8 cellular contexts compared by ENCODE assay signal in the genomic region with DNA sequence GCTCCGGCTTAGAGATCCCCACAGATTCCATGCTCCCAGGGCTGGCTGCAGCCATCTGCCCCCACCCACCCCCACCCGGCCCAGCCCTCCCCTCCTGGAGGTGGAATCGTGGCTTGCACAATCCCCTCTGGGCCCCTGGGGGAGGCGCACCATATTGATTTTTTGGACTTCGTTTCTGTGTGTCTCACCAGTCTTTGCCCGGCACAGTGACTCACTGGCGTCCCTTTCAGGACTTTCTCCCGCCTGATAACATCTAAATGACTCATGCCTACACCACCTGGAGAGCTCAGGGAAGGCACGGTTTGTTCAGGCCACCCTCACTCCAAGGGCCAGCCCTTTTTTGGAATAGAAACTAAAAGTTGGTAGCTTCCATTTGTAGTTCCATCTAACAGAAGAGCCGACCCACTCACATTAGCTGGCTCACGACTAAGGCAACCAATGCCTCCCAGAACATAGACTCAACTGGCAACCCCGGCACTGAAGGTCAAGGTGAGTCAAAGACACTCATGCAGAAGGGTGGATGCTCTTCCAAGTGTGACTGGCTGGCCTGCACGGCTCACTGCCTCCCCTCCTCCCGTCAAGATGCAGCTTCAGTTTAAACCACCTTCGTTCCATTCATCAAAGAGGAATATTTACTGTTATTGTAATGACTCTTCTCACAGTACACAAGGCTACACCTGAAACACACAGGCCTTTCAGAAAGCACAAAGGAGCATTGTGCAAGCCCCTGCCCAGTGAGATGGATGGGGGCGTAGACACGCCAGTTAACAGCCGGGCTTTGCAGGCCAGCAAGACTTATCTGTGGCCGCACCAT. TPM values are rescaled to one million over a fixed set of nuclear protein-coding genes. Genes with fewer than 3 reads are reported as not detected.
DNase-seq lines count a peak whose midpoint lies in the region; ATAC-seq and TF ChIP-seq lines count a peak whose summit lies in the region.

No MANE protein-coding gene starts in this region.

- H3K4me3 ChIP-seq in AG10803 (ENCODE audit: low read length) (no peak overlapping the region), sigmoid colon (no peak overlapping the region)

- no peak for TF ChIP-seq EP300 in sigmoid colon (IDR thresholded peaks at IDR 0.05)

- peaks cover 0 to 4% (median 0%) of the 10 kb centered on the region in 4 donors for H3K9me3 ChIP-seq in sigmoid colon

- 13 to 62% methylated on average over 19 of the region's 19 CpGs for whole genome bisulfite sequencing in sigmoid colon, 2 donors

- no peak for TF ChIP-seq POLR2A in sigmoid colon (IDR thresholded peaks at IDR 0.05)

- intact Hi-C loops in sigmoid colon (cut with DNase I): no loop called here

- TF ChIP-seq CTCF in AG10803 (conservative IDR thresholded peaks at IDR 0.05; ENCODE audit: low read length) (no peak), GM20000 (IDR thresholded peaks at IDR 0.05; ENCODE audit: extremely low read depth, missing control alignments) (no peak), sigmoid colon (IDR thresholded peaks at IDR 0.05) (no peak)

- H3K27me3 ChIP-seq in sigmoid colon: no peaks in the 10 kb centered on the region

- no peak overlapping the region for H3K27ac ChIP-seq in sigmoid colon

- no peak for ATAC-seq in GM21576 (IDR thresholded peaks at IDR 0.05; ENCODE audit: unreplicated experiment)

- no peaks in the 10 kb centered on the region for H3K36me3 ChIP-seq in sigmoid colon

- POLR2A ChIA-PET in HEK293T (lab: Yijun Ruan, JAX): no interaction called here

- no peaks in the 10 kb centered on the region for H3K4me1 ChIP-seq in sigmoid colon

- CTCF ChIA-PET in HEK293T (lab: Yijun Ruan, JAX): no interaction called here

- peak; percentile 31 for DNase-seq in AG10803 (ENCODE audit: low read depth)
- DNase-seq in HEK293T (ENCODE audit: extremely low spot score): peak; percentile 55
- peak; percentile 98 for DNase-seq in RPMI7951 (ENCODE audit: low read depth)
- DNase-seq in iPS-NIHi7 (ENCODE audit: extremely low spot score): peak; percentile 71
- no peak for DNase-seq in GM20000 (ENCODE audit: low spot score)
- DNase-seq in sigmoid colon: no peak
- no peak for DNase-seq in stimulated activated naive CD4-positive, alpha-beta T cell (lab: John Stamatoyannopoulos, UW)

TF ChIP-seq in HEK293T, 16 proteins besides CTCF, POLR2A, EP300 and RAD21:
- TF ChIP-seq FOXK2 (IDR thresholded peaks at IDR 0.05) (no peak), FOXA1 (IDR thresholded peaks at IDR 0.05) (no peak), SUZ12 (IDR thresholded peaks at IDR 0.05) (no peak), LEF1 (IDR thresholded peaks at IDR 0.05; ENCODE audit: borderline replicate concordance) (no peak), BHLHE40 (IDR thresholded peaks at IDR 0.05; ENCODE audit: borderline replicate concordance) (no peak), ARNT (IDR thresholded peaks at IDR 0.05) (no peak), TARDBP (IDR thresholded peaks at IDR 0.05) (no peak)

RNA-seq across cellular contexts. Expression of a gene that starts 18.1 kb away (rescaled TPM):
- 16.0 and 16.1 TPM in 2 replicates for total RNA-seq in RPMI7951 (2014; rRNA removed; shearing (Covaris generic))
- total RNA-seq in sigmoid colon: 100 to 1,000 TPM in 1 of 4 donors, 10 to 100 TPM in 3; 32.1 to 112 (median 41.7) TPM
- polyA plus RNA-seq in sigmoid colon: 100 to 1,000 TPM in 1 of 3 donors, 10 to 100 TPM in 2; 47.4 to 133 (median 83.3) TPM

Comparison
In these comparisons a context has a peak if more than half of its experiments do, and no peak if none do; other contexts are left out.
1. DNase-seq: peak in AG10803 (single experiment), HEK293T (single experiment), RPMI7951 (single experiment) and iPS-NIHi7 (single experiment); none in GM20000 (single experiment), sigmoid colon (single experiment) and stimulated activated naive CD4-positive, alpha-beta T cell (0 of 6).